Comparison of ENCODE assay signal across 8 cellular contexts in genomic region chr10:73874267-73875138, GRCh38. TPM values are rescaled to one million over a fixed set of nuclear protein-coding genes. Genes with fewer than 3 reads are reported as not detected.
DNase-seq lines count a peak whose midpoint lies in the region; ATAC-seq and TF ChIP-seq lines count a peak whose summit lies in the region.

Gene CAMK2G, minus strand, starts transcription at chr10:73874555. Its CDS starts 94 bp downstream, at chr10:73874461.

- intact Hi-C loops in ovary (cut with DNase I): loop anchor here in 1 of 4 donors (1.0 kb wide), 1 partner anchor 25 kb away; no protein-coding TSS in a partner anchor
- intact Hi-C loops in thyroid gland (cut with DNase I): loop anchor here (10.0 kb wide), 1 partner anchor 60 kb away; the partner anchor contains the start of gene NDST2

- H3K4me3 ChIP-seq in MG63 (peak within 1 kb of the TSS; percentile 67), ovary (peak within 1 kb of the TSS; percentile 93), thyroid gland (replicated peaks in 1 of 3) (peak within 1 kb of the TSS; percentile 21 to 77 (median 51))

- H3K27me3 ChIP-seq in MG63 (no peaks in the 10 kb centered on the region), ovary (no peaks in the 10 kb centered on the region), thyroid gland (no peaks in the 10 kb centered on the region)

- peak; percentile 77 for DNase-seq in G401 (ENCODE audit: low spot score)
- DNase-seq in H4 (ENCODE audit: low spot score): peak; percentile 82
- DNase-seq in MG63: peak; percentile 89
- peak; percentile 81 for DNase-seq in SKM-1 treated with dmso at 0.1 percent for 144 hours (lab: John Stamatoyannopoulos, UW; ENCODE audit: unreplicated experiment)
- DNase-seq in activated naive CD4-positive, alpha-beta T cell treated with anti-CD3 and anti-CD28 coated beads, Interleukin-2, amount 50 U/mL, for 72 hours (ENCODE audit: low spot score in 2 of 2): peak; percentile 78 to 86
- DNase-seq in glomerular visceral epithelial cell (ENCODE audit: extremely low spot score): peak; percentile 83
- DNase-seq in ovary: peak; percentile 81 to 88 (median 82)
- peak; percentile 78 to 85 for DNase-seq in thyroid gland

- peak; percentile 13 for TF ChIP-seq POLR2A in ovary (IDR thresholded peaks at IDR 0.05)
- peak in 1 of 2 donors; percentile 69 for TF ChIP-seq POLR2A in thyroid gland (IDR thresholded peaks at IDR 0.05)

- no peak within 1 kb of the TSS for H3K27ac ChIP-seq in ovary
- peak within 1 kb of the TSS in 2 of 3 donors; percentile 48 to 49 for H3K27ac ChIP-seq in thyroid gland

- in situ Hi-C loops in G401 (cut with HindIII; ENCODE audit: low sequenced_read_pairs): no loop called here

- peaks cover 20% of the 10 kb centered on the region for H3K36me3 ChIP-seq in MG63
- H3K36me3 ChIP-seq in ovary: no peaks in the 10 kb centered on the region
- H3K36me3 ChIP-seq in thyroid gland: no peaks in the 10 kb centered on the region

- 1 to 3% (median 2%) methylated on average over 34 to 94 of the region's 95 CpGs for WGBS in ovary, 3 donors
- 31 to 38% methylated on average over 3 of the region's 95 CpGs for WGBS in thyroid gland, 2 donors

- peak within 1 kb of the TSS; percentile 81 to 84 for H3K27ac Mint-ChIP-seq in activated naive CD4-positive, alpha-beta T cell treated with anti-CD3 and anti-CD28 coated beads, Interleukin-2, amount 50 U/mL, for 72 hours

- no peak for TF ChIP-seq EP300 in ovary (IDR thresholded peaks at IDR 0.05)

- peaks cover 10 to 13% of the 10 kb centered on the region in 2 donors for H3K36me3 Mint-ChIP-seq in activated naive CD4-positive, alpha-beta T cell treated with anti-CD3 and anti-CD28 coated beads, Interleukin-2, amount 50 U/mL, for 72 hours

- H3K9me3 ChIP-seq in MG63 (no peaks in the 10 kb centered on the region), ovary (no peaks in the 10 kb centered on the region), thyroid gland (no peaks in the 10 kb centered on the region)

- H3K4me1 ChIP-seq in ovary (ENCODE audit: insufficient read depth) (peaks cover 3% of the 10 kb centered on the region), thyroid gland (peaks cover 8 to 12% of the 10 kb centered on the region in 2 donors)

- peak in 1 of 3 donors; percentile 30 for TF ChIP-seq CTCF in ovary (IDR thresholded peaks at IDR 0.05)
- TF ChIP-seq CTCF in thyroid gland (IDR thresholded peaks at IDR 0.05): no peak

- peak; percentile 90 to 91 for ATAC-seq in activated naive CD4-positive, alpha-beta T cell treated with anti-CD3 and anti-CD28 coated beads, Interleukin-2, amount 50 U/mL, for 72 hours

- no peaks in the 10 kb centered on the region for H3K9me3 Mint-ChIP-seq in activated naive CD4-positive, alpha-beta T cell treated with anti-CD3 and anti-CD28 coated beads, Interleukin-2, amount 50 U/mL, for 72 hours

RNA-seq across cellular contexts. Expression of gene CAMK2G, which starts in this region (rescaled TPM):
- 9.0 and 11.8 TPM in 2 replicates for total RNA-seq in G401 (2014; rRNA removed; shearing (Covaris generic))
- 24.1 and 27.4 TPM in 2 replicates for total RNA-seq in H4 (2014; rRNA removed; shearing (Covaris generic))
- total RNA-seq in MG63 (2014; rRNA removed; shearing (Covaris generic); ENCODE audit: low replicate concordance): 16.5 and 24.0 TPM in 2 replicates
- total RNA-seq in activated naive CD4-positive, alpha-beta T cell treated with anti-CD3 and anti-CD28 coated beads, Interleukin-2, amount 50 U/mL, for 72 hours: 10 to 100 TPM; 26.2 to 39.7 TPM
- total RNA-seq in ovary (10 to 100 TPM in 6 of 7 donors, 1 to 10 TPM in 1; 9.8 to 25.0 (median 16.7) TPM), thyroid gland (10 to 100 TPM; 21.2 to 27.4 (median 22.3) TPM)
- polyA plus RNA-seq in ovary: 10 to 100 TPM; 12.6 to 42.9 TPM

Comparison
In these comparisons a context has a peak if more than half of its experiments do, and no peak if none do; other contexts are left out.
1. H3K27ac ChIP-seq: peak in thyroid gland (2 of 3); none in ovary (0 of 2).
2. Peak in every context shown above with its lines, with median percentiles within 50 percentile points of each other: DNase-seq and H3K4me3 ChIP-seq.